Comparison of ENCODE assay signal across 4 cellular contexts in the genomic region with DNA sequence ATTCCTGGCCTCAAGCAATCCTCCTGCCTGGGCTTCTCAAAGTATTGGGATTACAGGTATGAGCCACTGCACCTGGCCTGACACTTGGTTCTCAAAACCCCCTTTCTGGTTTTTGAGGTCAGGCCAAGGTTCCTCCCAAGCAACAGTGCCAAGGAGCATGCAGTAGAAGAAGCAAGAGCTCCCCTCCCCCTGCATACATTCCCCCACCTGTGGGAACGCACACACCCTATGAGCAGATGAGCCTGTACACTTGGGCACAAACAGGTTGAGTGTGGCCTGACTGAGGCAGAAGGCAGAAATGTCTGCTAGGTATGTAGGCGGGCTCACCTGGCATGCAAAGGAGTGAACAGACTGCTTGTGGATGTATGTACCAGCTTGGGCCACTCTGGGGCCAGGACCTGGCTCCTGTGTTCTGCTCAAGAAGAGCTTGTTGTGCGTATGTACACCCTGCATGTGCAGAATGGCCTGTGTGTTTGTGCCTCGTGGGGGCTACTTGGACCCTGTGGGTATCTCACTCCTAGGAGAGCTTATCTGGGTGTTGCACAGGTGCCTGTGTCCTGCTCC.
TF ChIP-seq lines count a peak whose summit lies in the region.

No MANE protein-coding gene starts in this region.

TF ChIP-seq in SK-N-SH, 30 proteins besides CTCF, POLR2A, EP300 and RAD21 (continues in another document):
- TF ChIP-seq TEAD4 (IDR thresholded peaks at IDR 0.05; ENCODE audit: borderline replicate concordance, insufficient read depth) (no peak), TAF1 (IDR thresholded peaks at IDR 0.05; ENCODE audit: borderline replicate concordance, low read depth, low read length) (no peak), FOXM1 (IDR thresholded peaks at IDR 0.05; ENCODE audit: low read depth) (no peak), EZH2phosphoT487 (IDR thresholded peaks at IDR 0.05; ENCODE audit: borderline replicate concordance, low read depth) (no peak), SMC3 (IDR thresholded peaks at IDR 0.05; ENCODE audit: low read depth, low read length) (no peak), RXRA (IDR thresholded peaks at IDR 0.05; ENCODE audit: borderline replicate concordance, low read depth) (no peak), FOXJ3 (CRISPR knock-in tag; IDR thresholded peaks at IDR 0.05) (no peak), JUND (IDR thresholded peaks at IDR 0.05) (no peak), GABPA (IDR thresholded peaks at IDR 0.05; ENCODE audit: low read depth) (no peak)
- TF ChIP-seq, protein P1, sequence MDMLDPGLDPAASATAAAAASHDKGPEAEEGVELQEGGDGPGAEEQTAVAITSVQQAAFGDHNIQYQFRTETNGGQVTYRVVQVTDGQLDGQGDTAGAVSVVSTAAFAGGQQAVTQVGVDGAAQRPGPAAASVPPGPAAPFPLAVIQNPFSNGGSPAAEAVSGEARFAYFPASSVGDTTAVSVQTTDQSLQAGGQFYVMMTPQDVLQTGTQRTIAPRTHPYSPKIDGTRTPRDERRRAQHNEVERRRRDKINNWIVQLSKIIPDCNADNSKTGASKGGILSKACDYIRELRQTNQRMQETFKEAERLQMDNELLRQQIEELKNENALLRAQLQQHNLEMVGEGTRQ (IDR thresholded peaks at IDR 0.05; ENCODE audit: borderline replicate concordance, low read depth, low read length), result no peak
- TF ChIP-seq, protein P2, sequence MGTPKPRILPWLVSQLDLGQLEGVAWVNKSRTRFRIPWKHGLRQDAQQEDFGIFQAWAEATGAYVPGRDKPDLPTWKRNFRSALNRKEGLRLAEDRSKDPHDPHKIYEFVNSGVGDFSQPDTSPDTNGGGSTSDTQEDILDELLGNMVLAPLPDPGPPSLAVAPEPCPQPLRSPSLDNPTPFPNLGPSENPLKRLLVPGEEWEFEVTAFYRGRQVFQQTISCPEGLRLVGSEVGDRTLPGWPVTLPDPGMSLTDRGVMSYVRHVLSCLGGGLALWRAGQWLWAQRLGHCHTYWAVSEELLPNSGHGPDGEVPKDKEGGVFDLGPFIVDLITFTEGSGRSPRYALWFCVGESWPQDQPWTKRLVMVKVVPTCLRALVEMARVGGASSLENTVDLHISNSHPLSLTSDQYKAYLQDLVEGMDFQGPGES (IDR thresholded peaks at IDR 0.05; ENCODE audit: low read depth, low read length), result no peak
- TF ChIP-seq, protein P3, sequence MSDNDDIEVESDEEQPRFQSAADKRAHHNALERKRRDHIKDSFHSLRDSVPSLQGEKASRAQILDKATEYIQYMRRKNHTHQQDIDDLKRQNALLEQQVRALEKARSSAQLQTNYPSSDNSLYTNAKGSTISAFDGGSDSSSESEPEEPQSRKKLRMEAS (IDR thresholded peaks at IDR 0.05; ENCODE audit: low read depth), result no peak
- TF ChIP-seq, protein P4, sequence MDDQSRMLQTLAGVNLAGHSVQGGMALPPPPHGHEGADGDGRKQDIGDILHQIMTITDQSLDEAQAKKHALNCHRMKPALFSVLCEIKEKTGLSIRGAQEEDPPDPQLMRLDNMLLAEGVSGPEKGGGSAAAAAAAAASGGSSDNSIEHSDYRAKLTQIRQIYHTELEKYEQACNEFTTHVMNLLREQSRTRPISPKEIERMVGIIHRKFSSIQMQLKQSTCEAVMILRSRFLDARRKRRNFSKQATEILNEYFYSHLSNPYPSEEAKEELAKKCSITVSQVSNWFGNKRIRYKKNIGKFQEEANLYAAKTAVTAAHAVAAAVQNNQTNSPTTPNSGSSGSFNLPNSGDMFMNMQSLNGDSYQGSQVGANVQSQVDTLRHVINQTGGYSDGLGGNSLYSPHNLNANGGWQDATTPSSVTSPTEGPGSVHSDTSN (IDR thresholded peaks at IDR 0.05), result no peak

TF ChIP-seq in SK-N-SH treated with all-trans-retinoic acid at 6 μM for 48 hours, 23 proteins besides CTCF, POLR2A, EP300 and RAD21:
- no peak for TF ChIP-seq ZFP30 (CRISPR knock-in tag; IDR thresholded peaks at IDR 0.05)
- no peak for TF ChIP-seq SNAI2 (CRISPR knock-in tag; IDR thresholded peaks at IDR 0.05)
- TF ChIP-seq, protein P5, sequence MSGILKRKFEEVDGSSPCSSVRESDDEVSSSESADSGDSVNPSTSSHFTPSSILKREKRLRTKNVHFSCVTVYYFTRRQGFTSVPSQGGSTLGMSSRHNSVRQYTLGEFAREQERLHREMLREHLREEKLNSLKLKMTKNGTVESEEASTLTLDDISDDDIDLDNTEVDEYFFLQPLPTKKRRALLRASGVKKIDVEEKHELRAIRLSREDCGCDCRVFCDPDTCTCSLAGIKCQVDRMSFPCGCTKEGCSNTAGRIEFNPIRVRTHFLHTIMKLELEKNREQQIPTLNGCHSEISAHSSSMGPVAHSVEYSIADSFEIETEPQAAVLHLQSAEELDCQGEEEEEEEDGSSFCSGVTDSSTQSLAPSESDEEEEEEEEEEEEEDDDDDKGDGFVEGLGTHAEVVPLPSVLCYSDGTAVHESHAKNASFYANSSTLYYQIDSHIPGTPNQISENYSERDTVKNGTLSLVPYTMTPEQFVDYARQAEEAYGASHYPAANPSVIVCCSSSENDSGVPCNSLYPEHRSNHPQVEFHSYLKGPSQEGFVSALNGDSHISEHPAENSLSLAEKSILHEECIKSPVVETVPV (CRISPR knock-in tag; IDR thresholded peaks at IDR 0.05), result no peak
- TF ChIP-seq RARB (CRISPR knock-in tag; IDR thresholded peaks at IDR 0.05), result no peak
- TF ChIP-seq ZNF8 (CRISPR knock-in tag; IDR thresholded peaks at IDR 0.05), result no peak
- TF ChIP-seq, protein P6, sequence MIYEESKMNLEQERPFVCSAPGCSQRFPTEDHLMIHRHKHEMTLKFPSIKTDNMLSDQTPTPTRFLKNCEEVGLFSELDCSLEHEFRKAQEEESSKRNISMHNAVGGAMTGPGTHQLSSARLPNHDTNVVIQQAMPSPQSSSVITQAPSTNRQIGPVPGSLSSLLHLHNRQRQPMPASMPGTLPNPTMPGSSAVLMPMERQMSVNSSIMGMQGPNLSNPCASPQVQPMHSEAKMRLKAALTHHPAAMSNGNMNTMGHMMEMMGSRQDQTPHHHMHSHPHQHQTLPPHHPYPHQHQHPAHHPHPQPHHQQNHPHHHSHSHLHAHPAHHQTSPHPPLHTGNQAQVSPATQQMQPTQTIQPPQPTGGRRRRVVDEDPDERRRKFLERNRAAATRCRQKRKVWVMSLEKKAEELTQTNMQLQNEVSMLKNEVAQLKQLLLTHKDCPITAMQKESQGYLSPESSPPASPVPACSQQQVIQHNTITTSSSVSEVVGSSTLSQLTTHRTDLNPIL (CRISPR knock-in tag; IDR thresholded peaks at IDR 0.05; ENCODE audit: low read depth), result no peak

TF ChIP-seq in HCT116, 20 proteins besides CTCF, POLR2A, EP300 and RAD21 (continues in another document):
- TF ChIP-seq TCF7L2 (IDR thresholded peaks at IDR 0.05; ENCODE audit: borderline replicate concordance, extremely low read depth, insufficient read depth, insufficient read length) (no peak), YY1 (IDR thresholded peaks at IDR 0.05; ENCODE audit: extremely low read depth, insufficient replicate concordance, low read depth, low read length) (no peak), EGR1 (IDR thresholded peaks at IDR 0.05; ENCODE audit: low read depth) (no peak), ZNF274 (IDR thresholded peaks at IDR 0.05; ENCODE audit: low read depth, low read length) (no peak), EZH2 (IDR thresholded peaks at IDR 0.05) (no peak), POLR2AphosphoS5 (IDR thresholded peaks at IDR 0.05; ENCODE audit: low read depth, low read length) (no peak), SRF (IDR thresholded peaks at IDR 0.05; ENCODE audit: low read depth) (no peak), JUND (IDR thresholded peaks at IDR 0.05) (no peak)
- TF ChIP-seq, protein P3 (IDR thresholded peaks at IDR 0.05), result no peak
- TF ChIP-seq, protein P7, sequence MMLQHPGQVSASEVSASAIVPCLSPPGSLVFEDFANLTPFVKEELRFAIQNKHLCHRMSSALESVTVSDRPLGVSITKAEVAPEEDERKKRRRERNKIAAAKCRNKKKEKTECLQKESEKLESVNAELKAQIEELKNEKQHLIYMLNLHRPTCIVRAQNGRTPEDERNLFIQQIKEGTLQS (IDR thresholded peaks at IDR 0.05), result no peak
- TF ChIP-seq, protein P8, sequence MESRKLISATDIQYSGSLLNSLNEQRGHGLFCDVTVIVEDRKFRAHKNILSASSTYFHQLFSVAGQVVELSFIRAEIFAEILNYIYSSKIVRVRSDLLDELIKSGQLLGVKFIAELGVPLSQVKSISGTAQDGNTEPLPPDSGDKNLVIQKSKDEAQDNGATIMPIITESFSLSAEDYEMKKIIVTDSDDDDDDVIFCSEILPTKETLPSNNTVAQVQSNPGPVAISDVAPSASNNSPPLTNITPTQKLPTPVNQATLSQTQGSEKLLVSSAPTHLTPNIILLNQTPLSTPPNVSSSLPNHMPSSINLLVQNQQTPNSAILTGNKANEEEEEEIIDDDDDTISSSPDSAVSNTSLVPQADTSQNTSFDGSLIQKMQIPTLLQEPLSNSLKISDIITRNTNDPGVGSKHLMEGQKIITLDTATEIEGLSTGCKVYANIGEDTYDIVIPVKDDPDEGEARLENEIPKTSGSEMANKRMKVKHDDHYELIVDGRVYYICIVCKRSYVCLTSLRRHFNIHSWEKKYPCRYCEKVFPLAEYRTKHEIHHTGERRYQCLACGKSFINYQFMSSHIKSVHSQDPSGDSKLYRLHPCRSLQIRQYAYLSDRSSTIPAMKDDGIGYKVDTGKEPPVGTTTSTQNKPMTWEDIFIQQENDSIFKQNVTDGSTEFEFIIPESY (IDR thresholded peaks at IDR 0.05; ENCODE audit: extremely low read depth, insufficient replicate concordance, low read length), result no peak

TF ChIP-seq in GM12878, 131 proteins besides CTCF, POLR2A, EP300 and RAD21:
- TF ChIP-seq, protein P9, sequence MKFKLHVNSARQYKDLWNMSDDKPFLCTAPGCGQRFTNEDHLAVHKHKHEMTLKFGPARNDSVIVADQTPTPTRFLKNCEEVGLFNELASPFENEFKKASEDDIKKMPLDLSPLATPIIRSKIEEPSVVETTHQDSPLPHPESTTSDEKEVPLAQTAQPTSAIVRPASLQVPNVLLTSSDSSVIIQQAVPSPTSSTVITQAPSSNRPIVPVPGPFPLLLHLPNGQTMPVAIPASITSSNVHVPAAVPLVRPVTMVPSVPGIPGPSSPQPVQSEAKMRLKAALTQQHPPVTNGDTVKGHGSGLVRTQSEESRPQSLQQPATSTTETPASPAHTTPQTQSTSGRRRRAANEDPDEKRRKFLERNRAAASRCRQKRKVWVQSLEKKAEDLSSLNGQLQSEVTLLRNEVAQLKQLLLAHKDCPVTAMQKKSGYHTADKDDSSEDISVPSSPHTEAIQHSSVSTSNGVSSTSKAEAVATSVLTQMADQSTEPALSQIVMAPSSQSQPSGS (IDR thresholded peaks at IDR 0.05; ENCODE audit: low read length), result no peak
- TF ChIP-seq RUNX3 (IDR thresholded peaks at IDR 0.05; ENCODE audit: low read length) (0 out of 2 replicates have a peak, but pooled peaks have one; percentile 19), SIN3A (IDR thresholded peaks at IDR 0.05; ENCODE audit: low read depth, low read length) (no peak)
